30 cellular contexts compared by ENCODE assay signal in the genomic region with DNA sequence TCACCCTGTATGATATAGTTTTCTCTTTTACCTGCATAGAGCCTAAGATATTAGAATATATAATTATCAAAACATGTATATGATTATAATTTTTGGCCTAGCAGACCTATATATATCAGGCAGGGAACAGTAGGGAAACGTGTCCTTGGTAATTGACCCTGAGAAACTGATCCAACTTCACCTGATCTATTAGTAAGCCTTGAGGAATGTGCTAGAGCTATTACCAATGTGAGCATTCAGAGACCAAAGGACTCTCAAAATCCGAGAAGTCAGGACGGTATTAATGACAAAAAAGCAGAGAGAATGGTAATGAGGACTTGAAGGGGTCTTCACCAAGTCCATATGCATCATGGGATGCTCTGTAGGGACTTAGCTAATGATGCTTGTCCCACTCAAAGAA.
"Had no signal": no experiment of that assay in that cellular context is flagged by ENCODE, and none has a peak within 500 bp of the region (broad histone marks: within the 10 kb centered on the region; RNA-seq: fewer than 3 reads in every experiment).

No MANE protein-coding gene starts in this region.

- H3K27ac Mint-ChIP-seq: activated CD4-positive, alpha-beta T cell treated with anti-CD3 and anti-CD28 coated beads for 36 hours; activated naive CD4-positive, alpha-beta T cell treated with anti-CD3 and anti-CD28 coated beads, Interleukin-2, amount 50 U/mL, for 72 hours; activated T-cell treated with anti-CD3 and anti-CD28 coated beads, Interleukin-2, amount 50 U/mL, for 72 hours; brain; naive thymus-derived CD4-positive, alpha-beta T cell; stimulated activated memory B cell treated with anti-CD40 and anti-IgM and Interleukin-4, amounts not matched to agents 10 μg/mL and 1 μg/mL and 100 μg/mL, for 72 hours; stimulated activated naive CD8-positive, alpha-beta T cell treated with anti-CD3 and anti-CD28 coated beads, Interleukin-15, amount 100 ng/mL, for 72 hours; T-cell; T-helper 2 cell treated with Interferon-gamma antibody and Interleukin-4, amounts not matched to agents 5 μg/mL and 100 μg/mL, for 36 hours; type B pancreatic cell had no signal

- H3K36me3 ChIP-seq: heart right ventricle, pancreas, right atrium auricular region, vagina had no signal

- H3K4me1 Mint-ChIP-seq: activated CD4-positive, alpha-beta T cell treated with anti-CD3 and anti-CD28 coated beads for 36 hours; naive thymus-derived CD4-positive, alpha-beta T cell; stimulated activated memory B cell treated with anti-CD40 and anti-IgM and Interleukin-4, amounts not matched to agents 10 μg/mL and 1 μg/mL and 100 μg/mL, for 72 hours; stimulated activated naive CD8-positive, alpha-beta T cell treated with anti-CD3 and anti-CD28 coated beads, Interleukin-15, amount 100 ng/mL, for 72 hours; T-cell had no signal

- H3K9me3 ChIP-seq: heart right ventricle, pancreas, psoas muscle, right atrium auricular region, vagina had no signal

- H3K4me1 ChIP-seq: heart right ventricle, pancreas, psoas muscle, right atrium auricular region, vagina had no signal

- H3K4me3 Mint-ChIP-seq: activated CD4-positive, alpha-beta T cell treated with anti-CD3 and anti-CD28 coated beads for 36 hours; activated T-cell treated with anti-CD3 and anti-CD28 coated beads, Interleukin-2, amount 50 U/mL, for 72 hours; brain; naive thymus-derived CD4-positive, alpha-beta T cell; stimulated activated memory B cell treated with anti-CD40 and anti-IgM and Interleukin-4, amounts not matched to agents 10 μg/mL and 1 μg/mL and 100 μg/mL, for 72 hours; stimulated activated naive CD8-positive, alpha-beta T cell treated with anti-CD3 and anti-CD28 coated beads, Interleukin-15, amount 100 ng/mL, for 72 hours; T-cell; T-helper 2 cell treated with Interferon-gamma antibody and Interleukin-4, amounts not matched to agents 5 μg/mL and 100 μg/mL, for 36 hours; type B pancreatic cell had no signal

- H3K27me3 Mint-ChIP-seq: activated CD4-positive, alpha-beta T cell treated with anti-CD3 and anti-CD28 coated beads for 36 hours; naive thymus-derived CD4-positive, alpha-beta T cell; stimulated activated memory B cell treated with anti-CD40 and anti-IgM and Interleukin-4, amounts not matched to agents 10 μg/mL and 1 μg/mL and 100 μg/mL, for 72 hours; stimulated activated naive CD8-positive, alpha-beta T cell treated with anti-CD3 and anti-CD28 coated beads, Interleukin-15, amount 100 ng/mL, for 72 hours; T-cell; type B pancreatic cell had no signal

- H3K4me3 ChIP-seq: heart right ventricle, pancreas, psoas muscle, right atrium auricular region, smooth muscle cell, vagina had no signal

- H3K27ac ChIP-seq: heart right ventricle, pancreas, psoas muscle, right atrium auricular region, vagina had no signal

- H3K36me3 Mint-ChIP-seq: activated naive CD4-positive, alpha-beta T cell treated with anti-CD3 and anti-CD28 coated beads, Interleukin-2, amount 50 U/mL, for 72 hours; brain; naive thymus-derived CD4-positive, alpha-beta T cell; stimulated activated memory B cell treated with anti-CD40 and anti-IgM and Interleukin-4, amounts not matched to agents 10 μg/mL and 1 μg/mL and 100 μg/mL, for 72 hours; T-cell; type B pancreatic cell had no signal

- ATAC-seq: activated CD4-positive, alpha-beta T cell treated with anti-CD3 and anti-CD28 coated beads for 36 hours; activated naive CD4-positive, alpha-beta T cell treated with anti-CD3 and anti-CD28 coated beads, Interleukin-2, amount 50 U/mL, for 72 hours; activated T-cell treated with anti-CD3 and anti-CD28 coated beads, Interleukin-2, amount 50 U/mL, for 72 hours; esophagus mucosa; heart right ventricle; left cardiac atrium; naive thymus-derived CD4-positive, alpha-beta T cell; psoas muscle; stimulated activated memory B cell treated with anti-CD40 and anti-IgM and Interleukin-4, amounts not matched to agents 10 μg/mL and 1 μg/mL and 100 μg/mL, for 72 hours; stimulated activated naive CD8-positive, alpha-beta T cell treated with anti-CD3 and anti-CD28 coated beads, Interleukin-15, amount 100 ng/mL, for 72 hours; T-cell had no signal

- H3K9me3 Mint-ChIP-seq: brain; stimulated activated memory B cell treated with anti-CD40 and anti-IgM and Interleukin-4, amounts not matched to agents 10 μg/mL and 1 μg/mL and 100 μg/mL, for 72 hours; stimulated activated naive CD8-positive, alpha-beta T cell treated with anti-CD3 and anti-CD28 coated beads, Interleukin-15, amount 100 ng/mL, for 72 hours; T-helper 2 cell treated with Interferon-gamma antibody and Interleukin-4, amounts not matched to agents 5 μg/mL and 100 μg/mL, for 36 hours; type B pancreatic cell had no signal

- H3K27me3 ChIP-seq: pancreas, right atrium auricular region, vagina had no signal

- DNase-seq: activated CD4-positive, alpha-beta T cell treated with anti-CD3 and anti-CD28 coated beads for 36 hours; activated CD4-positive, CD25-positive, alpha-beta regulatory T cell; activated naive CD4-positive, alpha-beta T cell; activated T-cell treated with anti-CD3 and anti-CD28 coated beads for 4 hours; activated T-cell treated with anti-CD3 and anti-CD28 coated beads, Interleukin-2, amount 50 U/mL, for 72 hours; anterior cingulate cortex; cortex of kidney; foreskin fibroblast; heart right ventricle; left cardiac atrium; midbrain; naive thymus-derived CD4-positive, alpha-beta T cell; pancreas; psoas muscle; stimulated activated CD4-positive, alpha-beta T cell treated with anti-CD3 and anti-CD28 coated beads, Interleukin-1b, Interleukin-23, amount 100 ng/mL, for 48 hours; stimulated activated CD4-positive, alpha-beta T cell treated with anti-CD3 and anti-CD28 coated beads, Interleukin-4, amount 100 ng/mL, for 4 hours; stimulated activated CD8-positive, alpha-beta memory T cell treated with anti-CD3 and anti-CD28 coated beads, Interleukin-4, amount 100 ng/mL, for 48 hours; stimulated activated naive CD8-positive, alpha-beta T cell treated with anti-CD3 and anti-CD28 coated beads, Interleukin-15, amount 100 ng/mL, for 72 hours; substantia nigra; T-cell had no signal

- H3K4me2 ChIP-seq: smooth muscle cell had no signal

- FAIRE-seq: endothelial cell of umbilical vein had no signal
